Comparison of ENCODE assay signal across 17 cellular contexts in genomic region chr11:75734491-75735180, GRCh38. TPM values are rescaled to one million over a fixed set of nuclear protein-coding genes. Genes with fewer than 3 reads are reported as not detected.
DNase-seq lines count a peak whose midpoint lies in the region; ATAC-seq and TF ChIP-seq lines count a peak whose summit lies in the region.
"Had no signal": no experiment of that assay in that cellular context is flagged by ENCODE, and none has a peak within 500 bp of the region (broad histone marks: within the 10 kb centered on the region; RNA-seq: fewer than 3 reads in every experiment).

No MANE protein-coding gene starts in this region.

- no peak overlapping the region for H3K27ac ChIP-seq in neuronal stem cell (replicated peaks; ENCODE audit: low read length)
- H3K27ac ChIP-seq: 22Rv1, breast epithelium, spleen had no signal

- peaks cover 6% of the 10 kb centered on the region for H3K9me3 Mint-ChIP-seq in WTC11
- H3K9me3 Mint-ChIP-seq: activated naive CD4-positive, alpha-beta T cell treated with anti-CD3 and anti-CD28 coated beads for 36 hours; T-helper 1 cell treated with Interleukin-12 subunit alpha and Interleukin-12 subunit beta and Interleukin-4 antibody, amounts not matched to agents 30 μg/mL and 1 μg/mL, for 36 hours had no signal

- H3K14ac ChIP-seq in neuronal stem cell (ENCODE audit: low read length): no peak overlapping the region

- H3K4ac ChIP-seq in neuronal stem cell (ENCODE audit: low read length): no peak overlapping the region

- no peak overlapping the region for H2BK5ac ChIP-seq in neuronal stem cell (ENCODE audit: low read length)

- POLR2A ChIA-PET in WTC11 (lab: Charles Lee): no interaction called here

- no peak overlapping the region for H2BK120ac ChIP-seq in neuronal stem cell (ENCODE audit: low read depth, low read length)

- H3K36me3 ChIP-seq in neuronal stem cell (replicated peaks in 1 of 2; ENCODE audit: control insufficient read depth in 2 of 2, insufficient read depth in 2 of 2, low read length in 2 of 2): no peaks in the 10 kb centered on the region
- H3K36me3 ChIP-seq: breast epithelium, spleen, tibial nerve had no signal

- no peak; the same call in 1 of the 2 replicates for ATAC-seq in WTC11

- no peak overlapping the region for H3K4me3 Mint-ChIP-seq in WTC11
- H3K4me3 Mint-ChIP-seq: activated naive CD4-positive, alpha-beta T cell treated with anti-CD3 and anti-CD28 coated beads for 36 hours; T-helper 1 cell treated with Interleukin-12 subunit alpha and Interleukin-12 subunit beta and Interleukin-4 antibody, amounts not matched to agents 30 μg/mL and 1 μg/mL, for 36 hours had no signal

- H2AFZ ChIP-seq in neuronal stem cell (ENCODE audit: low read length): no peak overlapping the region

- 0 out of 2 replicates have a peak, but pooled peaks cover 3% of the 10 kb centered on the region for H3K4me1 Mint-ChIP-seq in WTC11

- peaks cover 0 to 5% (median 0%) of the 10 kb centered on the region in 3 experiments for H3K27me3 ChIP-seq in neuronal stem cell (ENCODE audit: control insufficient read depth in 3 of 3, insufficient read depth in 3 of 3, low read depth in 1 of 3, low read length in 3 of 3)
- H3K27me3 ChIP-seq: breast epithelium, tibial nerve had no signal

- no peaks in the 10 kb centered on the region for H3K9me3 ChIP-seq in neuronal stem cell (replicated peaks in 1 of 2; ENCODE audit: control insufficient read depth in 2 of 2, insufficient read depth in 1 of 2, low read depth in 1 of 2, low read length in 2 of 2)
- H3K9me3 ChIP-seq: breast epithelium, spleen, tibial nerve had no signal

- H4K8ac ChIP-seq in neuronal stem cell (ENCODE audit: low read depth, low read length): no peak overlapping the region

- H3K9ac ChIP-seq in neuronal stem cell (ENCODE audit: low read depth, low read length, poor library complexity): no peak overlapping the region

- H4K91ac ChIP-seq in neuronal stem cell (ENCODE audit: low read depth, low read length, poor library complexity): no peak overlapping the region

- H3K4me2 ChIP-seq in neuronal stem cell (ENCODE audit: insufficient read depth, low read length, poor library complexity, severe bottlenecking): no peak overlapping the region

- WGBS in neuronal stem cell (ENCODE audit: extremely low coverage in 2 of 2, insufficient read length in 2 of 2, insufficient replicate concordance in 1 of 2), 2 donors: no CpG with 5 or more reads among the region's 5 CpGs

- H3K23ac ChIP-seq in neuronal stem cell (ENCODE audit: low read depth, low read length, poor library complexity): no peak overlapping the region

- no peaks in the 10 kb centered on the region for H3K79me1 ChIP-seq in neuronal stem cell (ENCODE audit: low read depth, low read length)

- no peak overlapping the region for H2AK5ac ChIP-seq in neuronal stem cell (ENCODE audit: low read depth, low read length)

- H3K36me3 Mint-ChIP-seq in WTC11: no peaks in the 10 kb centered on the region

- H3K4me3 ChIP-seq in neuronal stem cell (ENCODE audit: low read length in 2 of 2): no peak overlapping the region
- H3K4me3 ChIP-seq: breast epithelium, spleen, tibial nerve had no signal

- CTCF ChIA-PET in WTC11 (lab: Charles Lee): interaction anchor here (1.1 to 2.1 kb wide), 2 partner anchors 11 to 29 kb away, joined by 3 to 10 read pairs; no protein-coding TSS in a partner anchor

- TF ChIP-seq CTCF in WTC11 (IDR thresholded peaks at IDR 0.05): no peak

- no peak overlapping the region for H3K27ac Mint-ChIP-seq in WTC11
- H3K27ac Mint-ChIP-seq: activated naive CD4-positive, alpha-beta T cell treated with anti-CD3 and anti-CD28 coated beads for 36 hours; T-helper 1 cell treated with Interleukin-12 subunit alpha and Interleukin-12 subunit beta and Interleukin-4 antibody, amounts not matched to agents 30 μg/mL and 1 μg/mL, for 36 hours had no signal

- peaks cover 0 to 12% of the 10 kb centered on the region in 2 donors for H3K4me1 ChIP-seq in neuronal stem cell (ENCODE audit: control insufficient read depth in 2 of 2, insufficient read depth in 1 of 2, low read depth in 1 of 2, low read length in 2 of 2)
- H3K4me1 ChIP-seq: spleen, tibial nerve had no signal

- DNase-seq in NCI-H1417 (lab: John Stamatoyannopoulos, UW) (peak in 2 of 3 experiments; percentile 11 to 52), NCI-H1417 treated with DMSO at 0.1 percent for 48 hours (lab: John Stamatoyannopoulos, UW) (no peak), HT-29 (ENCODE audit: low spot score) (peak; percentile 86), WTC11 (ENCODE audit: low spot score) (no peak), neuronal stem cell (ENCODE audit: low spot score) (no peak), HK-2 (ENCODE audit: unreplicated experiment) (no peak), NCI-H82 (lab: John Stamatoyannopoulos, UW) (no peak), UCSD-AML1 (lab: John Stamatoyannopoulos, UW; ENCODE audit: unreplicated experiment) (no peak)
- DNase-seq: IMR-90, NCI-H2029, spleen had no signal

- no peaks in the 10 kb centered on the region; the same call in 1 of the 2 replicates for H3K27me3 Mint-ChIP-seq in WTC11 (ENCODE audit: low read depth)

- H3K18ac ChIP-seq in neuronal stem cell (ENCODE audit: low read length): peak overlapping the region; percentile 24

- no peak overlapping the region for H2BK12ac ChIP-seq in neuronal stem cell (ENCODE audit: low read length)

- H2BK15ac ChIP-seq in neuronal stem cell (ENCODE audit: low read length): no peak overlapping the region

TF ChIP-seq in WTC11, 78 proteins besides CTCF, POLR2A, EP300 and RAD21:
- no peak for TF ChIP-seq ZNF281 (CRISPR knock-in tag; IDR thresholded peaks at IDR 0.05)
- TF ChIP-seq E2F1 (CRISPR knock-in tag; IDR thresholded peaks at IDR 0.05): no peak
- no peak for TF ChIP-seq IRF2 (CRISPR knock-in tag; IDR thresholded peaks at IDR 0.05; ENCODE audit: borderline replicate concordance, low read depth)
- no peak for TF ChIP-seq SP1 (CRISPR knock-in tag; conservative IDR thresholded peaks at IDR 0.05)
- 0 out of 2 replicates have a peak, but pooled peaks have one; percentile 10 for TF ChIP-seq GABPB1 (CRISPR knock-in tag; IDR thresholded peaks at IDR 0.05)
- no peak for TF ChIP-seq NFE2L1 (CRISPR knock-in tag; IDR thresholded peaks at IDR 0.05)
- TF ChIP-seq ESRRA (CRISPR knock-in tag; IDR thresholded peaks at IDR 0.05; ENCODE audit: borderline replicate concordance): no peak
- no peak for TF ChIP-seq CBFB (CRISPR knock-in tag; IDR thresholded peaks at IDR 0.05; ENCODE audit: low read depth)

RNA-seq across cellular contexts. Expression of gene MOGAT2, which starts 17.0 kb away (rescaled TPM):
- not detected in 2 replicates for total RNA-seq in HT-29 (2014; rRNA removed; shearing (Covaris generic))
- 0.09 to 0.11 TPM in 2 of 3 replicates, not detected in the other for total RNA-seq in WTC11 (2021)
- 0.06 TPM for polyA plus RNA-seq in neuronal stem cell (2013, experiment 1 of 2)
- polyA plus RNA-seq in neuronal stem cell (2013, experiment 2 of 2): 0.07 TPM
- total RNA-seq: activated naive CD4-positive, alpha-beta T cell treated with anti-CD3 and anti-CD28 coated beads for 36 hours; glomerular endothelial cell; IMR-90; tibial nerve had no signal
- polyA plus RNA-seq: IMR-90 had no signal

RNA-seq across cellular contexts. Expression of gene DGAT2, which starts 33.9 kb away (rescaled TPM):
- total RNA-seq in HT-29 (2014; rRNA removed; shearing (Covaris generic)): 16.0 and 18.3 TPM in 2 replicates
- total RNA-seq in WTC11 (2021): 1.6 to 3.3 TPM (median 2.8 TPM) in 3 replicates
- polyA plus RNA-seq in neuronal stem cell (2013, experiment 1 of 2): 1.9 TPM
- polyA plus RNA-seq in neuronal stem cell (2013, experiment 2 of 2): 2.0 TPM

Comparison
In these comparisons a context has a peak if more than half of its experiments do, and no peak if none do; other contexts are left out.
1. DNase-seq: peak in NCI-H1417 (2 of 3) and HT-29 (single experiment); none in NCI-H1417 treated with DMSO at 0.1 percent for 48 hours (single experiment), WTC11 (single experiment), neuronal stem cell (single experiment), HK-2 (single experiment), NCI-H82 (single experiment) and UCSD-AML1 (single experiment).